Comparison of ENCODE assay signal across 9 cellular contexts in genomic region chr1:184890539-184890973, GRCh38.
A peak's percentile ranks its signal among the peaks of the same experiment; 100 is the strongest.
DNase-seq lines count a peak whose midpoint lies in the region; ATAC-seq and TF ChIP-seq lines count a peak whose summit lies in the region.
"Had no signal": no experiment of that assay in that cellular context is flagged by ENCODE, and none has a peak within 500 bp of the region (broad histone marks: within the 10 kb centered on the region; RNA-seq: fewer than 3 reads in every experiment).

No MANE protein-coding gene starts in this region.

- peaks cover 0 to 6% of the 10 kb centered on the region in 2 donors for H3K36me3 ChIP-seq in ascending aorta

- peak overlapping the region in 1 of 2 donors; percentile 25 for H3K4me3 ChIP-seq in ascending aorta
- H3K4me3 ChIP-seq: BLaER1 treated with 17β-estradiol and CSF1 and Interleukin-3, amounts not matched to agents 10 nM and 100 nM had no signal

- H3K27me3 ChIP-seq in ascending aorta = no peaks in the 10 kb centered on the region
- H3K27me3 ChIP-seq: BLaER1 treated with 17β-estradiol and CSF1 and Interleukin-3, amounts not matched to agents 10 nM and 100 nM had no signal

- peak overlapping the region; percentile 86 to 93 for H3K27ac ChIP-seq in ascending aorta
- H3K27ac ChIP-seq: BLaER1 treated with 17β-estradiol and CSF1 and Interleukin-3, amounts not matched to agents 10 nM and 100 nM had no signal

- no peaks in the 10 kb centered on the region for H3K9me3 ChIP-seq in ascending aorta
- H3K9me3 ChIP-seq: BLaER1 treated with 17β-estradiol and CSF1 and Interleukin-3, amounts not matched to agents 10 nM and 100 nM had no signal

- in situ Hi-C loops in GM13976 (cut with MboI; ENCODE audit: low sequenced_read_pairs, unreplicated experiment) = no loop called here

- TF ChIP-seq CTCF in ascending aorta (IDR thresholded peaks at IDR 0.05) = no peak
- TF ChIP-seq CTCF in GM13976 (IDR thresholded peaks at IDR 0.05; ENCODE audit: borderline replicate concordance, control extremely low read depth, extremely low read depth, insufficient read depth, missing control alignments) = no peak

- H3K4me1 ChIP-seq in ascending aorta = peaks cover 4 to 70% of the 10 kb centered on the region in 2 donors

- DNase-seq in stimulated activated CD4-positive, alpha-beta T cell treated with anti-CD3 and anti-CD28 coated beads, Interleukin-1b, Interleukin-23, amount 100 ng/mL, for 48 hours = peak; percentile 54
- no peak for DNase-seq in stimulated activated CD4-positive, alpha-beta T cell treated with anti-CD3 and anti-CD28 coated beads, Interleukin-2, amount 100 ng/mL, for 48 hours
- DNase-seq in ascending aorta (ENCODE audit: low spot score in 2 of 2) (peak in 1 of 2 donors; percentile 82), lung microvascular endothelial cell (ENCODE audit: low read depth in 2 of 2) (peak; percentile 7 to 60), left colon (no peak), GM13976 (ENCODE audit: low spot score) (no peak)
- DNase-seq in effector CD8-positive, alpha-beta T cell (lab: John Stamatoyannopoulos, UW) = no peak

- ATAC-seq in HG02973 (IDR thresholded peaks at IDR 0.05; ENCODE audit: unreplicated experiment) (no peak), left colon (no peak)

- intact Hi-C loops in ascending aorta (cut with DNase I) = loop anchor here (5.0 kb wide), 1 partner anchor 62 kb away; no protein-coding TSS in a partner anchor
- intact Hi-C loops in left colon (cut with DNase I, micrococcal nuclease) = no loop called here

Comparison
In these comparisons a context has a peak if more than half of its experiments do, and no peak if none do; other contexts are left out.
1. DNase-seq: peak in stimulated activated CD4-positive, alpha-beta T cell treated with anti-CD3 and anti-CD28 coated beads, Interleukin-1b, Interleukin-23, amount 100 ng/mL, for 48 hours (single experiment) and lung microvascular endothelial cell (2 of 2); none in stimulated activated CD4-positive, alpha-beta T cell treated with anti-CD3 and anti-CD28 coated beads, Interleukin-2, amount 100 ng/mL, for 48 hours (0 of 2), effector CD8-positive, alpha-beta T cell (single experiment), left colon (0 of 2) and GM13976 (single experiment).